In genomic region chr14:51216602-51217001, GRCh38 we compare ENCODE assay signal across 30 cellular contexts.
"Had no signal": no experiment of that assay in that cellular context is flagged by ENCODE, and none has a peak within 500 bp of the region (broad histone marks: within the 10 kb centered on the region; RNA-seq: fewer than 3 reads in every experiment).

No MANE protein-coding gene starts in this region.

- H3K27me3 ChIP-seq: ascending aorta, body of pancreas had no signal

- DNase-seq: activated B cell treated with CpG ODN at 0.5 μM for 24 hours; activated CD4-positive, alpha-beta T cell treated with anti-CD3 and anti-CD28 coated beads for 1 hour; activated CD4-positive, alpha-beta T cell treated with anti-CD3 and anti-CD28 coated beads, Interleukin-2, amount 10 ng/mL, durations not matched to agents 24 days and 14 days; activated CD4-positive, alpha-beta T cell treated with anti-CD3 and anti-CD28 coated beads, Interleukin-2, amount 50 U/mL, for 48 hours; activated CD8-positive, alpha-beta memory T cell treated with anti-CD3 and anti-CD28 coated beads, Interleukin-2, amount 10 ng/mL, durations not matched to agents 7 days and 5 days; activated effector memory CD4-positive, alpha-beta T cell treated with Interleukin-2 at 50 U/mL for 16 hours; activated naive CD4-positive, alpha-beta T cell; activated T-cell treated with anti-CD3 and anti-CD28 coated beads, Interleukin-2, amount 50 U/mL, for 24 hours; amniotic stem cell; body of pancreas; central memory CD4-positive, alpha-beta T cell; Karpas-422; MM.1S; NCI-H1105; NCI-H1436 treated with DMSO at 0.1 percent for 48 hours; NCI-H1930; NCI-H2171; NCI-H2227 treated with DMSO at 0.1 percent for 48 hours; NCI-H446 treated with DMSO at 0.1 percent for 48 hours; NCI-H524 treated with DMSO at 0.1 percent for 48 hours; NCI-H82; PC-9; SHP77 treated with DMSO at 0.1 percent for 48 hours; T-cell; T-helper 2 cell; T1000 had no signal

- H3K4me1 ChIP-seq: ascending aorta, body of pancreas had no signal

- H3K4me3 Mint-ChIP-seq: activated B cell treated with CpG ODN at 0.5 μM for 24 hours; activated CD4-positive, alpha-beta T cell treated with anti-CD3 and anti-CD28 coated beads, Interleukin-2, amount 10 ng/mL, durations not matched to agents 24 days and 14 days; activated CD8-positive, alpha-beta memory T cell treated with anti-CD3 and anti-CD28 coated beads, Interleukin-2, amount 10 ng/mL, durations not matched to agents 7 days and 5 days; activated naive CD4-positive, alpha-beta T cell treated with anti-CD3 and anti-CD28 coated beads, Interleukin-2, amount 50 U/mL, for 24 hours; activated T-cell treated with anti-CD3 and anti-CD28 coated beads, Interleukin-2, amount 50 U/mL, for 24 hours; activated T-helper 1 cell treated with anti-CD3 and anti-CD28 coated beads, Interleukin-12 subunit alpha, Interleukin-12 subunit beta, Interleukin-2, Interleukin-4 antibody, amounts not matched to agents 30 ng/mL and 10 ng/mL and 1 ng/mL, durations not matched to agents 14 hours and 24 hours and 36 hours; T-cell had no signal

- H3K36me3 Mint-ChIP-seq: activated CD8-positive, alpha-beta memory T cell treated with anti-CD3 and anti-CD28 coated beads, Interleukin-2, amount 10 ng/mL, durations not matched to agents 7 days and 5 days; activated naive CD4-positive, alpha-beta T cell treated with anti-CD3 and anti-CD28 coated beads, Interleukin-2, amount 50 U/mL, for 24 hours; T-cell had no signal

- ATAC-seq: activated CD8-positive, alpha-beta memory T cell treated with anti-CD3 and anti-CD28 coated beads, Interleukin-2, amount 10 ng/mL, durations not matched to agents 7 days and 5 days; body of pancreas; K562; T-cell had no signal

- H3K36me3 ChIP-seq: ascending aorta had no signal

- H3K27ac Mint-ChIP-seq: activated B cell treated with CpG ODN at 0.5 μM for 24 hours; activated CD4-positive, alpha-beta T cell treated with anti-CD3 and anti-CD28 coated beads, Interleukin-2, amount 10 ng/mL, durations not matched to agents 24 days and 14 days; activated CD8-positive, alpha-beta memory T cell treated with anti-CD3 and anti-CD28 coated beads, Interleukin-2, amount 10 ng/mL, durations not matched to agents 7 days and 5 days; activated naive CD4-positive, alpha-beta T cell treated with anti-CD3 and anti-CD28 coated beads, Interleukin-2, amount 50 U/mL, for 24 hours; activated T-cell treated with anti-CD3 and anti-CD28 coated beads, Interleukin-2, amount 50 U/mL, for 24 hours; activated T-helper 1 cell treated with anti-CD3 and anti-CD28 coated beads, Interleukin-12 subunit alpha, Interleukin-12 subunit beta, Interleukin-2, Interleukin-4 antibody, amounts not matched to agents 30 ng/mL and 10 ng/mL and 1 ng/mL, durations not matched to agents 14 hours and 24 hours and 36 hours; T-cell had no signal

- H3K9me3 Mint-ChIP-seq: activated B cell treated with CpG ODN at 0.5 μM for 24 hours; activated CD4-positive, alpha-beta T cell treated with anti-CD3 and anti-CD28 coated beads, Interleukin-2, amount 10 ng/mL, durations not matched to agents 24 days and 14 days; activated naive CD4-positive, alpha-beta T cell treated with anti-CD3 and anti-CD28 coated beads, Interleukin-2, amount 50 U/mL, for 24 hours; activated T-cell treated with anti-CD3 and anti-CD28 coated beads, Interleukin-2, amount 50 U/mL, for 24 hours had no signal

- H3K9me3 ChIP-seq: ascending aorta, body of pancreas had no signal

- H2AFZ ChIP-seq: PC-9 had no signal

- H3K4me1 Mint-ChIP-seq: activated B cell treated with CpG ODN at 0.5 μM for 24 hours; activated CD4-positive, alpha-beta T cell treated with anti-CD3 and anti-CD28 coated beads, Interleukin-2, amount 10 ng/mL, durations not matched to agents 24 days and 14 days; activated CD8-positive, alpha-beta memory T cell treated with anti-CD3 and anti-CD28 coated beads, Interleukin-2, amount 10 ng/mL, durations not matched to agents 7 days and 5 days; activated naive CD4-positive, alpha-beta T cell treated with anti-CD3 and anti-CD28 coated beads, Interleukin-2, amount 50 U/mL, for 24 hours; T-cell had no signal

- H3K4me3 ChIP-seq: ascending aorta, body of pancreas, K562, PC-9 had no signal

- H3K4me2 ChIP-seq: PC-9 had no signal

- H3K27me3 Mint-ChIP-seq: T-cell had no signal

- H3K27ac ChIP-seq: ascending aorta, body of pancreas, PC-9 had no signal
